In the genomic region with DNA sequence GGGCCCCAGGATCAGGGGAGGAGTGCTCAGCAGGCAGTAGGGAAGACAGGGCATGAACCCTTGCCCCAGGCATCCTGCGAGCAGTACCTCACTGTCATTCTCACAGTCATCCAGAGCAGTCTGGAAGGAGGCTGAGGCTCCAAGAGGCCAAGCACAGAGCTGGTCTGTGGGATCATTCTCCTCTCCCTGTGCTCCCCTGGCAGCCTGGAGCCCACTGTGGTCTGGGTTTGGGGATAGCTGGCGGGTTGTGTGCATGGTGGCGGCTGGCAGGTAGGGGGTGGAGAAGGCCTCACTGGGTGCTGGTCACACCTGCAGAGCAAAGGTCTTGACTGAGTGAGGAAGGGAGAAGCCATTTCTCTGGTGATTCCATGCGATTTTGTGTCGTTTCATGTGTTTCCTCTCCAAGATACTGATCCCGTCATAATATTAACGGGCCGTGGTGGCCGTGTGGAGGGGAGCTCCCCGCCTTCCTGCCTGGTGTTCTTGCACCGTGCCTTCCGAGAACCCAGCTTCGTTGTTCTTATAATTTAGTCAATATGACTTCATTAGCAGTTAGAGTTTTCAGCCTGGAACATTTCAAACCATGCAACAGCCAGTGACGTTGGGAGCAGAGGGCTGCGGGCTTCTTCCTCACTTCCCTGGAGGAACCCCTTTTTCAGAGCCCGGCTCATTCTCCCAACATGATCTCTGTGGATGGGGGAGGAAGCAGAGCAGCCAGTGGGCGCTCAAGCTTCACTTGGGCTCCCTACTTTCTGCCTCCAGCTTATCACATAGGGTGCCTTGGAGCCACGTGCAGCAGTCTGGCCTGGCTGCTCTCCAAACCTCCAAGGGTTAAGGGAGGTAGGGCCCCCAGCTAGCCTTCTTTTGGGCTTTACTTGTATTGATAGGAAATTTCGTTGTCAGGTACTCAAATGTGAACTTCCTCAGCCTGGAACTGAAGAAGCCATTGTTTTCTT, we compare ENCODE assay signal across 12 cellular contexts. TPM values are rescaled to one million over a fixed set of nuclear protein-coding genes. Genes with fewer than 3 reads are reported as not detected.
DNase-seq lines count a peak whose midpoint lies in the region; ATAC-seq, FAIRE-seq and TF ChIP-seq lines count a peak whose summit lies in the region.
"Had no signal": no experiment of that assay in that cellular context is flagged by ENCODE, and none has a peak within 500 bp of the region (broad histone marks: within the 10 kb centered on the region; RNA-seq: fewer than 3 reads in every experiment).

No MANE protein-coding gene starts in this region.

- TF ChIP-seq CTCF in C4-2B (conservative IDR thresholded peaks at IDR 0.05) (no peak), astrocyte (IDR thresholded peaks at IDR 0.05; ENCODE audit: insufficient read depth, low read depth, low read length) (no peak), natural killer cell (IDR thresholded peaks at IDR 0.05) (no peak)

- H3K36me3 ChIP-seq in H7 (replicated peaks; ENCODE audit: control insufficient read depth, insufficient read depth, low read length), result peaks cover 1% of the 10 kb centered on the region
- no peaks in the 10 kb centered on the region for H3K36me3 ChIP-seq in astrocyte (ENCODE audit: insufficient read depth, low read length)

- intact Hi-C loops in natural killer cell (cut with micrococcal nuclease), result no loop called here

- H3K27ac ChIP-seq in C4-2B, result peak overlapping the region; percentile 77
- no peak overlapping the region for H3K27ac ChIP-seq in astrocyte (ENCODE audit: low read depth, low read length)
- H3K27ac ChIP-seq: brain microvascular endothelial cell, esophagus muscularis mucosa had no signal

- H3K4me3 Mint-ChIP-seq in astrocyte (ENCODE audit: unreplicated experiment), result no peak overlapping the region
- peak overlapping the region; percentile 56 for H3K4me3 Mint-ChIP-seq in natural killer cell

- no peak for FAIRE-seq in astrocyte (lab: Jason Lieb, UNC)
- no peak for FAIRE-seq in RCC 7860 (lab: Jason Lieb, UNC)

- H3K36me3 Mint-ChIP-seq in astrocyte (ENCODE audit: low read depth, unreplicated experiment) (peaks cover 29% of the 10 kb centered on the region), natural killer cell (no peaks in the 10 kb centered on the region)

- H3K27me3 Mint-ChIP-seq in astrocyte (ENCODE audit: low read depth, unreplicated experiment) (no peaks in the 10 kb centered on the region), natural killer cell (ENCODE audit: low read depth in 2 of 2) (no peaks in the 10 kb centered on the region)

- no peaks in the 10 kb centered on the region for H3K27me3 ChIP-seq in H7 (ENCODE audit: control insufficient read depth, insufficient read depth, low read length)
- no peaks in the 10 kb centered on the region for H3K27me3 ChIP-seq in astrocyte (ENCODE audit: insufficient read depth, low read length)
- H3K27me3 ChIP-seq: brain microvascular endothelial cell, esophagus muscularis mucosa, right atrium auricular region had no signal

- no peak overlapping the region for H2AFZ ChIP-seq in astrocyte (ENCODE audit: low read depth, low read length)

- H3K9me3 Mint-ChIP-seq in astrocyte (ENCODE audit: unreplicated experiment) (no peaks in the 10 kb centered on the region), natural killer cell (no peaks in the 10 kb centered on the region)

- H3K4me2 ChIP-seq in astrocyte (ENCODE audit: low read length), result peak overlapping the region; percentile 3

- H3K27ac Mint-ChIP-seq in astrocyte (ENCODE audit: unreplicated experiment) (no peak overlapping the region), natural killer cell (peak overlapping the region in 1 of 2 donors; percentile 63)

- H3K4me3 ChIP-seq in H7 (ENCODE audit: insufficient read depth, low read depth, low read length) (no peak overlapping the region), astrocyte (ENCODE audit: insufficient read depth, low read depth, low read length) (no peak overlapping the region)
- H3K4me3 ChIP-seq: esophagus muscularis mucosa, right atrium auricular region had no signal

- H3K4me1 Mint-ChIP-seq in astrocyte (ENCODE audit: low read depth, unreplicated experiment), result peaks cover 40% of the 10 kb centered on the region
- peaks cover 41 to 45% of the 10 kb centered on the region in 2 donors for H3K4me1 Mint-ChIP-seq in natural killer cell

- H3K79me2 ChIP-seq in astrocyte (ENCODE audit: insufficient read depth, low read length), result peaks cover 7% of the 10 kb centered on the region

- peaks cover 28% of the 10 kb centered on the region for H3K4me1 ChIP-seq in astrocyte (ENCODE audit: insufficient read depth, low read length)

- ATAC-seq in natural killer cell (no peak), HG03378 (IDR thresholded peaks at IDR 0.05; ENCODE audit: unreplicated experiment) (no peak)

- DNase-seq in H7, result peak; percentile 62
- DNase-seq in astrocyte (ENCODE audit: low read depth), result no peak
- no peak for DNase-seq in natural killer cell
- DNase-seq in NCI-H2107 treated with DMSO at 0.1 percent for 48 hours (lab: John Stamatoyannopoulos, UW; ENCODE audit: unreplicated experiment), result no peak
- no peak for DNase-seq in RCC 7860 (ENCODE audit: low spot score)
- DNase-seq in T-helper 9 cell, result no peak
- DNase-seq: brain microvascular endothelial cell, NCI-H2171 treated with DMSO at 0.1 percent for 48 hours had no signal

- peaks cover 45% of the 10 kb centered on the region for H4K20me1 ChIP-seq in astrocyte (ENCODE audit: insufficient read depth, low read length)

- H3K9ac ChIP-seq in astrocyte (ENCODE audit: low read length), result no peak overlapping the region

- H3K9me3 ChIP-seq in astrocyte (ENCODE audit: insufficient read depth, low read depth, low read length), result no peaks in the 10 kb centered on the region
- H3K9me3 ChIP-seq: esophagus muscularis mucosa, right atrium auricular region had no signal

RNA-seq across cellular contexts. Expression of gene ADORA2A, which starts 20.8 kb away (rescaled TPM):
- total RNA-seq in H7 (2014; rRNA removed; shearing (Covaris generic)), result 4.0 and 7.0 TPM in 2 replicates
- total RNA-seq in astrocyte (2.2 and 3.9 TPM in 2 replicates), natural killer cell (10 to 100 TPM; 11.0 to 15.0 (median 11.7) TPM)
